22 cellular contexts compared by ENCODE assay signal in the genomic region with DNA sequence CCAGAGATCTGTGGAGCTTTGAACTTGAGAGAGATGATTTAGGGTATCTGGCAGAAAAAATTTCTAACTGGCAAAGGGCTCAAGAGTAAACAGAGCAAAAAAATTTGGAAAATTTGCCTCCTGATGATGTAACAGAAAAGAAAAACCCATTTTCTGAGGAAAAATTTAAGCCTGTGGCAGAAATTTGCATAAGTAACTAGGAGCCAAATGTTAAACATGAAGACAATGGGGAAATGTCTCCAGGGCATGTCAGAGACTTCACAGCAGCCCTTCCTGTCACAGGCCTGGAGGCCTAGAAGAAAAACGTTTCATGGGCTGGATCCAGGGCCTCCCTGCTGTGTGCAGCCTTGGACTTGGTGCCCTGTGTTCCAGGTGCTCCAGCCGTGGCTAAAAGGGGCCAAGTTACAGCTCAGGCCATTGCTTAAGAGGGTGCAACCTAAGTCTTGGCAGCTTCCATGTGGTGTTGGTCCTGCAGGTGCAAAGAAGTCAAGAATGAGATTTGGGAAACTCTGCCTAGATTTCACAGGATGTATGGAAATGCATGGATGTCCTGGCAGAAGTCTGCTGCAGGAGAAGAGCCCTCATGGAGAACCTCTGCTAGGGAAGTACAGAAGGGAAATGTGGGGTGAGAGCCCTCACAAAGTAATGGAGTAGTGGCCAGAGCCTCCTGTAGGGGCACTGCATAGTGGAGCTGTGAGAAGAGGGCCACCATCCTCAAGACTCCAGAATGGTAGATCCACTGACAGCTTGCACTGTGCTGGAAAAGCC. TPM values are rescaled to one million over a fixed set of nuclear protein-coding genes. Genes with fewer than 3 reads are reported as not detected.
"Had no signal": no experiment of that assay in that cellular context is flagged by ENCODE, and none has a peak within 500 bp of the region (broad histone marks: within the 10 kb centered on the region; RNA-seq: fewer than 3 reads in every experiment).

No MANE protein-coding gene starts in this region.

- DNase-seq: activated B cell treated with CpG ODN at 0.5 μM for 24 hours; activated CD4-positive, alpha-beta T cell treated with anti-CD3 and anti-CD28 coated beads, Interleukin-2, amount 50 U/mL, for 1 hour; activated CD8-positive, alpha-beta memory T cell treated with anti-CD3 and anti-CD28 coated beads, Interleukin-2, amount 10 ng/mL, durations not matched to agents 7 days and 5 days; activated CD8-positive, alpha-beta T cell treated with anti-CD3 and anti-CD28 coated beads, Interleukin-2, amount 10 ng/mL, durations not matched to agents 7 days and 5 days; activated naive CD8-positive, alpha-beta T cell treated with anti-CD3 and anti-CD28 coated beads, Interleukin-2, amount 50 U/mL, for 24 hours; activated T-cell treated with anti-CD3 and anti-CD28 coated beads, Interleukin-2, amount 50 U/mL, for 48 hours; central memory CD4-positive, alpha-beta T cell; gastrocnemius medialis; hippocampal formation; left cardiac atrium; midbrain; stimulated activated CD4-positive, alpha-beta T cell treated with anti-CD3 and anti-CD28 coated beads, Interleukin-1b, Interleukin-23, amount 100 ng/mL, for 48 hours; stimulated activated naive B cell treated with anti-CD40 and anti-IgM and Interleukin-4, amounts not matched to agents 10 μg/mL and 1 μg/mL and 100 μg/mL, for 72 hours; tibial artery; upper lobe of right lung had no signal

- H3K4me3 ChIP-seq: breast epithelium, esophagus muscularis mucosa, gastrocnemius medialis, neural progenitor cell, right atrium auricular region, smooth muscle cell, suprapubic skin, tibial artery, upper lobe of right lung had no signal

- H3K27ac ChIP-seq: breast epithelium, esophagus muscularis mucosa, gastrocnemius medialis, neural progenitor cell, right atrium auricular region, suprapubic skin, tibial artery, upper lobe of right lung had no signal

- H3K9me3 ChIP-seq: esophagus muscularis mucosa, gastrocnemius medialis, suprapubic skin, tibial artery, upper lobe of right lung had no signal

- ATAC-seq: activated CD8-positive, alpha-beta memory T cell treated with anti-CD3 and anti-CD28 coated beads, Interleukin-2, amount 10 ng/mL, durations not matched to agents 7 days and 5 days; activated CD8-positive, alpha-beta T cell treated with anti-CD3 and anti-CD28 coated beads, Interleukin-2, amount 10 ng/mL, durations not matched to agents 7 days and 5 days; activated naive CD8-positive, alpha-beta T cell treated with anti-CD3 and anti-CD28 coated beads, Interleukin-2, amount 50 U/mL, for 24 hours; gastrocnemius medialis; left cardiac atrium; naive thymus-derived CD8-positive, alpha-beta T cell; stimulated activated naive B cell treated with anti-CD40 and anti-IgM and Interleukin-4, amounts not matched to agents 10 μg/mL and 1 μg/mL and 100 μg/mL, for 72 hours; upper lobe of right lung had no signal

- H3K27me3 ChIP-seq: breast epithelium, esophagus muscularis mucosa, gastrocnemius medialis, right atrium auricular region, suprapubic skin, tibial artery, upper lobe of right lung had no signal

- H3K36me3 ChIP-seq: breast epithelium, esophagus muscularis mucosa, gastrocnemius medialis, neural progenitor cell, right atrium auricular region, suprapubic skin, tibial artery, upper lobe of right lung had no signal

- H3K4me1 ChIP-seq: breast epithelium, esophagus muscularis mucosa, gastrocnemius medialis, neural progenitor cell, right atrium auricular region, suprapubic skin, tibial artery, upper lobe of right lung had no signal

RNA-seq across cellular contexts. Expression of a gene that starts 8.1 kb away (rescaled TPM):
- total RNA-seq: activated B cell treated with CpG ODN at 0.5 μM for 24 hours; activated CD8-positive, alpha-beta memory T cell treated with anti-CD3 and anti-CD28 coated beads, Interleukin-2, amount 10 ng/mL, durations not matched to agents 7 days and 5 days; activated CD8-positive, alpha-beta T cell treated with anti-CD3 and anti-CD28 coated beads, Interleukin-2, amount 10 ng/mL, durations not matched to agents 7 days and 5 days; naive thymus-derived CD8-positive, alpha-beta T cell had no signal
